Comparison of ENCODE assay signal across 32 cellular contexts in genomic region chr4:185623444-185624247, GRCh38.
"Had no signal": no experiment of that assay in that cellular context is flagged by ENCODE, and none has a peak within 500 bp of the region (broad histone marks: within the 10 kb centered on the region; RNA-seq: fewer than 3 reads in every experiment).

No MANE protein-coding gene starts in this region.

- DNase-seq: activated CD4-positive, alpha-beta memory T cell treated with anti-CD3 and anti-CD28 coated beads, Interleukin-2, amount 10 ng/mL, durations not matched to agents 7 days and 5 days; activated CD4-positive, alpha-beta T cell treated with anti-CD3 and anti-CD28 coated beads for 1 hour; activated CD4-positive, alpha-beta T cell treated with anti-CD3 and anti-CD28 coated beads for 48 hours; activated CD4-positive, CD25-positive, alpha-beta regulatory T cell; activated CD8-positive, alpha-beta memory T cell treated with anti-CD3 and anti-CD28 coated beads for 24 hours; activated CD8-positive, alpha-beta memory T cell treated with anti-CD3 and anti-CD28 coated beads, Interleukin-2, amount 10 ng/mL, durations not matched to agents 7 days and 5 days; activated CD8-positive, alpha-beta memory T cell treated with anti-CD3 and anti-CD28 coated beads, Interleukin-2, amount 50 U/mL, for 48 hours; activated effector memory CD4-positive, alpha-beta T cell treated with Interleukin-2 at 50 U/mL for 16 hours; activated naive CD4-positive, alpha-beta T cell treated with anti-CD3 and anti-CD28 coated beads, Interleukin-2, amount 50 U/mL, for 16 hours; activated naive CD8-positive, alpha-beta T cell treated with anti-CD3 and anti-CD28 coated beads for 36 hours; activated T-cell treated with anti-CD3 and anti-CD28 coated beads, Interleukin-2, amount 50 U/mL, for 48 hours; amniotic stem cell; aorta; brain microvascular endothelial cell; NCI-H1092 treated with DMSO at 0.1 percent for 48 hours; NCI-H146; NCI-H187; NCI-H2029 treated with DMSO at 0.1 percent for 48 hours; NCI-H2107; NCI-H510A; NCI-H526; NCI-H748 treated with DMSO at 0.1 percent for 48 hours; NK-92 treated with Interleukin-12 subunit alpha and Interleukin-12 subunit beta, amount 100 ng/mL, for 24 hours; PC-3; Peyer's patch; RPMI8226; SW 1271; T-helper 1 cell; T-helper 2 cell; T-helper 9 cell; WERI-Rb-1 had no signal

- H3K27ac Mint-ChIP-seq: activated CD4-positive, alpha-beta memory T cell treated with anti-CD3 and anti-CD28 coated beads, Interleukin-2, amount 10 ng/mL, durations not matched to agents 7 days and 5 days; activated CD8-positive, alpha-beta memory T cell treated with anti-CD3 and anti-CD28 coated beads, Interleukin-2, amount 10 ng/mL, durations not matched to agents 7 days and 5 days; activated naive CD8-positive, alpha-beta T cell treated with anti-CD3 and anti-CD28 coated beads for 36 hours had no signal

- H3K4me3 ChIP-seq: K562, Peyer's patch had no signal

- H3K4me3 Mint-ChIP-seq: activated CD4-positive, alpha-beta memory T cell treated with anti-CD3 and anti-CD28 coated beads, Interleukin-2, amount 10 ng/mL, durations not matched to agents 7 days and 5 days; activated CD8-positive, alpha-beta memory T cell treated with anti-CD3 and anti-CD28 coated beads, Interleukin-2, amount 10 ng/mL, durations not matched to agents 7 days and 5 days; activated naive CD8-positive, alpha-beta T cell treated with anti-CD3 and anti-CD28 coated beads for 36 hours had no signal

- H3K9me3 Mint-ChIP-seq: activated CD4-positive, alpha-beta memory T cell treated with anti-CD3 and anti-CD28 coated beads, Interleukin-2, amount 10 ng/mL, durations not matched to agents 7 days and 5 days; activated naive CD8-positive, alpha-beta T cell treated with anti-CD3 and anti-CD28 coated beads for 36 hours had no signal

- H3K27me3 ChIP-seq: brain microvascular endothelial cell, Peyer's patch had no signal

- H3K9me3 ChIP-seq: Peyer's patch had no signal

- H3K27ac ChIP-seq: brain microvascular endothelial cell, Peyer's patch, WERI-Rb-1 had no signal

- H3K36me3 ChIP-seq: Peyer's patch, WERI-Rb-1 had no signal

- H3K4me1 ChIP-seq: Peyer's patch had no signal

- H3K36me3 Mint-ChIP-seq: activated CD8-positive, alpha-beta memory T cell treated with anti-CD3 and anti-CD28 coated beads, Interleukin-2, amount 10 ng/mL, durations not matched to agents 7 days and 5 days; activated naive CD8-positive, alpha-beta T cell treated with anti-CD3 and anti-CD28 coated beads for 36 hours had no signal

- ATAC-seq: activated CD8-positive, alpha-beta memory T cell treated with anti-CD3 and anti-CD28 coated beads, Interleukin-2, amount 10 ng/mL, durations not matched to agents 7 days and 5 days; K562; PC-3 had no signal

- H3K4me1 Mint-ChIP-seq: activated CD4-positive, alpha-beta memory T cell treated with anti-CD3 and anti-CD28 coated beads, Interleukin-2, amount 10 ng/mL, durations not matched to agents 7 days and 5 days; activated CD8-positive, alpha-beta memory T cell treated with anti-CD3 and anti-CD28 coated beads, Interleukin-2, amount 10 ng/mL, durations not matched to agents 7 days and 5 days; activated naive CD8-positive, alpha-beta T cell treated with anti-CD3 and anti-CD28 coated beads for 36 hours had no signal
